1 cellular context compared by ENCODE assay signal in genomic region chr9:109098960-109099308, GRCh38.
TF ChIP-seq lines count a peak whose summit lies in the region.

No MANE protein-coding gene starts in this region.

TF ChIP-seq in GM23338, 12 proteins besides CTCF, POLR2A, EP300 and RAD21 (continued from another document):
- TF ChIP-seq ZNF462 (CRISPR knock-in tag; IDR thresholded peaks at IDR 0.05) = no peak
